1 cellular context compared by ENCODE assay signal in the genomic region with DNA sequence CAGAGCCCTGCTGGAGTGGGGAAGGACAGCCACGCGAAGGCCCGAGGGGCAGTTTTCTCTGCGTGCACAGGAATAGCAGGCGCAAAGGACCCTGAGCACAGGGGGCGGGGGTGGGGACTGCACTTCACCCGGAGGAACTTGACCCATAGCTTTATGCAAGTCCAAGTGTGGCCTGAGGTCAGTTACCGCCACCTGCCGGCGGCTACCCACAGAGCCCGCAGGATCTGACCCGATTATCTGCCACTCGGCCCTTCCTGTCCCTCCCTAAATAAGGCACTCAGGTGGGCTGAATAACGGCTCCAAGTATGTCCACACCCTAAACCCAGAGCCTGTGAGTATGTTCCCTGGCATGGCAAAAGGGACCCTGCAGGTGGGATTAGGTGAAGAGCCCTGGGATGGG.
TF ChIP-seq lines count a peak whose summit lies in the region.

No MANE protein-coding gene starts in this region.

TF ChIP-seq in HCT116, 20 proteins besides CTCF, POLR2A, EP300 and RAD21 (continued from another document):
- TF ChIP-seq, protein P1, sequence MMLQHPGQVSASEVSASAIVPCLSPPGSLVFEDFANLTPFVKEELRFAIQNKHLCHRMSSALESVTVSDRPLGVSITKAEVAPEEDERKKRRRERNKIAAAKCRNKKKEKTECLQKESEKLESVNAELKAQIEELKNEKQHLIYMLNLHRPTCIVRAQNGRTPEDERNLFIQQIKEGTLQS (IDR thresholded peaks at IDR 0.05) = no peak
- TF ChIP-seq, protein P2, sequence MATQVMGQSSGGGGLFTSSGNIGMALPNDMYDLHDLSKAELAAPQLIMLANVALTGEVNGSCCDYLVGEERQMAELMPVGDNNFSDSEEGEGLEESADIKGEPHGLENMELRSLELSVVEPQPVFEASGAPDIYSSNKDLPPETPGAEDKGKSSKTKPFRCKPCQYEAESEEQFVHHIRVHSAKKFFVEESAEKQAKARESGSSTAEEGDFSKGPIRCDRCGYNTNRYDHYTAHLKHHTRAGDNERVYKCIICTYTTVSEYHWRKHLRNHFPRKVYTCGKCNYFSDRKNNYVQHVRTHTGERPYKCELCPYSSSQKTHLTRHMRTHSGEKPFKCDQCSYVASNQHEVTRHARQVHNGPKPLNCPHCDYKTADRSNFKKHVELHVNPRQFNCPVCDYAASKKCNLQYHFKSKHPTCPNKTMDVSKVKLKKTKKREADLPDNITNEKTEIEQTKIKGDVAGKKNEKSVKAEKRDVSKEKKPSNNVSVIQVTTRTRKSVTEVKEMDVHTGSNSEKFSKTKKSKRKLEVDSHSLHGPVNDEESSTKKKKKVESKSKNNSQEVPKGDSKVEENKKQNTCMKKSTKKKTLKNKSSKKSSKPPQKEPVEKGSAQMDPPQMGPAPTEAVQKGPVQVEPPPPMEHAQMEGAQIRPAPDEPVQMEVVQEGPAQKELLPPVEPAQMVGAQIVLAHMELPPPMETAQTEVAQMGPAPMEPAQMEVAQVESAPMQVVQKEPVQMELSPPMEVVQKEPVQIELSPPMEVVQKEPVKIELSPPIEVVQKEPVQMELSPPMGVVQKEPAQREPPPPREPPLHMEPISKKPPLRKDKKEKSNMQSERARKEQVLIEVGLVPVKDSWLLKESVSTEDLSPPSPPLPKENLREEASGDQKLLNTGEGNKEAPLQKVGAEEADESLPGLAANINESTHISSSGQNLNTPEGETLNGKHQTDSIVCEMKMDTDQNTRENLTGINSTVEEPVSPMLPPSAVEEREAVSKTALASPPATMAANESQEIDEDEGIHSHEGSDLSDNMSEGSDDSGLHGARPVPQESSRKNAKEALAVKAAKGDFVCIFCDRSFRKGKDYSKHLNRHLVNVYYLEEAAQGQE (IDR thresholded peaks at IDR 0.05; ENCODE audit: low read depth) = no peak
- TF ChIP-seq, protein P3, sequence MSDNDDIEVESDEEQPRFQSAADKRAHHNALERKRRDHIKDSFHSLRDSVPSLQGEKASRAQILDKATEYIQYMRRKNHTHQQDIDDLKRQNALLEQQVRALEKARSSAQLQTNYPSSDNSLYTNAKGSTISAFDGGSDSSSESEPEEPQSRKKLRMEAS (IDR thresholded peaks at IDR 0.05) = no peak
- TF ChIP-seq YY1 (IDR thresholded peaks at IDR 0.05; ENCODE audit: extremely low read depth, insufficient replicate concordance, low read depth, low read length) = no peak
- TF ChIP-seq ZFX (IDR thresholded peaks at IDR 0.05) = no peak
- TF ChIP-seq POLR2AphosphoS5 (IDR thresholded peaks at IDR 0.05; ENCODE audit: low read depth, low read length) = no peak
- TF ChIP-seq SIN3A (IDR thresholded peaks at IDR 0.05; ENCODE audit: low read depth) = no peak
- TF ChIP-seq, protein P4, sequence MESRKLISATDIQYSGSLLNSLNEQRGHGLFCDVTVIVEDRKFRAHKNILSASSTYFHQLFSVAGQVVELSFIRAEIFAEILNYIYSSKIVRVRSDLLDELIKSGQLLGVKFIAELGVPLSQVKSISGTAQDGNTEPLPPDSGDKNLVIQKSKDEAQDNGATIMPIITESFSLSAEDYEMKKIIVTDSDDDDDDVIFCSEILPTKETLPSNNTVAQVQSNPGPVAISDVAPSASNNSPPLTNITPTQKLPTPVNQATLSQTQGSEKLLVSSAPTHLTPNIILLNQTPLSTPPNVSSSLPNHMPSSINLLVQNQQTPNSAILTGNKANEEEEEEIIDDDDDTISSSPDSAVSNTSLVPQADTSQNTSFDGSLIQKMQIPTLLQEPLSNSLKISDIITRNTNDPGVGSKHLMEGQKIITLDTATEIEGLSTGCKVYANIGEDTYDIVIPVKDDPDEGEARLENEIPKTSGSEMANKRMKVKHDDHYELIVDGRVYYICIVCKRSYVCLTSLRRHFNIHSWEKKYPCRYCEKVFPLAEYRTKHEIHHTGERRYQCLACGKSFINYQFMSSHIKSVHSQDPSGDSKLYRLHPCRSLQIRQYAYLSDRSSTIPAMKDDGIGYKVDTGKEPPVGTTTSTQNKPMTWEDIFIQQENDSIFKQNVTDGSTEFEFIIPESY (IDR thresholded peaks at IDR 0.05; ENCODE audit: extremely low read depth, insufficient replicate concordance, low read length) = no peak
- TF ChIP-seq SRF (IDR thresholded peaks at IDR 0.05; ENCODE audit: low read depth) = no peak
